ENCODE assay signal across 1 cellular context in the genomic region with DNA sequence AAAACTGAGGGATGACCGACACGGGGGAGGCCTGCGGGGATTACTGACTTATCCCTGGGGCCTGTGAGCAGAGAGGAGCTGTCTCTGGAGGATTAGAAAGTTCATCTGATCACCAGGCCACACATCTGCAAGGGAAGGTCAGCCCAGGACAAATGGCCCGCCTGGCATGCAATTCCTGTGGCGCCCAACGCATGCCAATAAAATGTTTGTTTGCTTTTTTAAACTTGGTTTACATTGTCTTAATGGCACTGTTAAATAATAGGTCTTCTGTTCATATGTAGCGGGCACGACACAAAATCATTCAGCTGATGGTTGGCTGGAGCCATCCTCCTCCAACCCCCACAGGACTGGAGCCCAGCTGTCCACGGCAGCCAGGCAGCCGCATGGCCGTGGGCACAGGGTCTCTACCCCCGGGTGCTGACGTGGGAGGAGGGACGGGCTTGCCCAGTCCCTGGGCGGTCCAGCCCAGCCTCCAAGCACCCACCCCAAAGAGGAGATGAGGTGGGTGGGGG.
TF ChIP-seq lines count a peak whose summit lies in the region.

No MANE protein-coding gene starts in this region.

TF ChIP-seq in HepG2, 621 proteins besides CTCF, POLR2A, EP300 and RAD21:
- TF ChIP-seq HNRNPK (IDR thresholded peaks at IDR 0.05; ENCODE audit: low read depth, low read length, poor library complexity, severe bottlenecking) (no peak), GTF3A (CRISPR knock-in tag; conservative IDR thresholded peaks at IDR 0.05) (no peak), SIN3B (IDR thresholded peaks at IDR 0.05; ENCODE audit: low read length) (no peak), RXRB (CRISPR knock-in tag; IDR thresholded peaks at IDR 0.05; ENCODE audit: borderline replicate concordance) (0 out of 2 replicates have a peak, but pooled peaks have one; percentile 20), ZNF547 (CRISPR knock-in tag; IDR thresholded peaks at IDR 0.05) (no peak), RXRA (CRISPR knock-in tag; IDR thresholded peaks at IDR 0.05) (0 out of 2 replicates have a peak, but pooled peaks have one; percentile 12), HNRNPL (IDR thresholded peaks at IDR 0.05; ENCODE audit: low read depth, low read length) (0 out of 2 replicates have a peak, but pooled peaks have one; percentile 65)
- TF ChIP-seq, protein P1, sequence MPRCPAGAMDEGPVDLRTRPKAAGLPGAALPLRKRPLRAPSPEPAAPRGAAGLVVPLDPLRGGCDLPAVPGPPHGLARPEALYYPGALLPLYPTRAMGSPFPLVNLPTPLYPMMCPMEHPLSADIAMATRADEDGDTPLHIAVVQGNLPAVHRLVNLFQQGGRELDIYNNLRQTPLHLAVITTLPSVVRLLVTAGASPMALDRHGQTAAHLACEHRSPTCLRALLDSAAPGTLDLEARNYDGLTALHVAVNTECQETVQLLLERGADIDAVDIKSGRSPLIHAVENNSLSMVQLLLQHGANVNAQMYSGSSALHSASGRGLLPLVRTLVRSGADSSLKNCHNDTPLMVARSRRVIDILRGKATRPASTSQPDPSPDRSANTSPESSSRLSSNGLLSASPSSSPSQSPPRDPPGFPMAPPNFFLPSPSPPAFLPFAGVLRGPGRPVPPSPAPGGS (CRISPR knock-in tag; IDR thresholded peaks at IDR 0.05) = no peak
- TF ChIP-seq, protein P2, sequence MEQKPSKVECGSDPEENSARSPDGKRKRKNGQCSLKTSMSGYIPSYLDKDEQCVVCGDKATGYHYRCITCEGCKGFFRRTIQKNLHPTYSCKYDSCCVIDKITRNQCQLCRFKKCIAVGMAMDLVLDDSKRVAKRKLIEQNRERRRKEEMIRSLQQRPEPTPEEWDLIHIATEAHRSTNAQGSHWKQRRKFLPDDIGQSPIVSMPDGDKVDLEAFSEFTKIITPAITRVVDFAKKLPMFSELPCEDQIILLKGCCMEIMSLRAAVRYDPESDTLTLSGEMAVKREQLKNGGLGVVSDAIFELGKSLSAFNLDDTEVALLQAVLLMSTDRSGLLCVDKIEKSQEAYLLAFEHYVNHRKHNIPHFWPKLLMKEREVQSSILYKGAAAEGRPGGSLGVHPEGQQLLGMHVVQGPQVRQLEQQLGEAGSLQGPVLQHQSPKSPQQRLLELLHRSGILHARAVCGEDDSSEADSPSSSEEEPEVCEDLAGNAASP (CRISPR knock-in tag; IDR thresholded peaks at IDR 0.05; ENCODE audit: borderline replicate concordance) = peak; percentile 76; the same call in 1 of the 2 replicates
- TF ChIP-seq, protein P3, sequence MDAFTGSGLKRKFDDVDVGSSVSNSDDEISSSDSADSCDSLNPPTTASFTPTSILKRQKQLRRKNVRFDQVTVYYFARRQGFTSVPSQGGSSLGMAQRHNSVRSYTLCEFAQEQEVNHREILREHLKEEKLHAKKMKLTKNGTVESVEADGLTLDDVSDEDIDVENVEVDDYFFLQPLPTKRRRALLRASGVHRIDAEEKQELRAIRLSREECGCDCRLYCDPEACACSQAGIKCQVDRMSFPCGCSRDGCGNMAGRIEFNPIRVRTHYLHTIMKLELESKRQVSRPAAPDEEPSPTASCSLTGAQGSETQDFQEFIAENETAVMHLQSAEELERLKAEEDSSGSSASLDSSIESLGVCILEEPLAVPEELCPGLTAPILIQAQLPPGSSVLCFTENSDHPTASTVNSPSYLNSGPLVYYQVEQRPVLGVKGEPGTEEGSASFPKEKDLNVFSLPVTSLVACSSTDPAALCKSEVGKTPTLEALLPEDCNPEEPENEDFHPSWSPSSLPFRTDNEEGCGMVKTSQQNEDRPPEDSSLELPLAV (CRISPR knock-in tag; conservative IDR thresholded peaks at IDR 0.05; ENCODE audit: low read depth) = no peak
